In genomic region chr17:50151937-50152547, GRCh38 we compare ENCODE assay signal across 1 cellular context.
TF ChIP-seq lines count a peak whose summit lies in the region.

No MANE protein-coding gene starts in this region.

TF ChIP-seq in HepG2, 621 proteins besides CTCF, POLR2A, EP300 and RAD21 (continued from another document and continues in another):
- TF ChIP-seq MLX (CRISPR knock-in tag; IDR thresholded peaks at IDR 0.05) = no peak
- TF ChIP-seq ZBTB44 (CRISPR knock-in tag; IDR thresholded peaks at IDR 0.05) = no peak
- peak; percentile 71; the same call in 1 of the 2 replicates for TF ChIP-seq ZNF792 (CRISPR knock-in tag; IDR thresholded peaks at IDR 0.05)
- TF ChIP-seq HNRNPH1 (optimal IDR thresholded peaks at IDR 0.05; ENCODE audit: low read depth, low read length) = no peak
- TF ChIP-seq ZNF567 (CRISPR knock-in tag; IDR thresholded peaks at IDR 0.05; ENCODE audit: borderline replicate concordance) = no peak
- peak; percentile 86; the same call in 1 of the 2 replicates for TF ChIP-seq ZSCAN29 (CRISPR knock-in tag; conservative IDR thresholded peaks at IDR 0.05)
- TF ChIP-seq ZNF225 (CRISPR knock-in tag; IDR thresholded peaks at IDR 0.05) = no peak
- no peak for TF ChIP-seq PBX2 (CRISPR knock-in tag; IDR thresholded peaks at IDR 0.05)
- no peak for TF ChIP-seq CENPT (CRISPR knock-in tag; IDR thresholded peaks at IDR 0.05; ENCODE audit: low read depth)
- no peak; the same call in 1 of the 2 replicates for TF ChIP-seq ZNF703 (CRISPR knock-in tag; IDR thresholded peaks at IDR 0.05; ENCODE audit: borderline replicate concordance)
- TF ChIP-seq ZNF414 (CRISPR knock-in tag; IDR thresholded peaks at IDR 0.05) = peak; percentile 69; the same call in 1 of the 2 replicates
- no peak for TF ChIP-seq SNAPC4 (CRISPR knock-in tag; IDR thresholded peaks at IDR 0.05)
- TF ChIP-seq ZBTB26 (CRISPR knock-in tag; IDR thresholded peaks at IDR 0.05; ENCODE audit: borderline replicate concordance) = no peak
- TF ChIP-seq MYC (CRISPR knock-in tag; IDR thresholded peaks at IDR 0.05; ENCODE audit: borderline replicate concordance) = peak; percentile 63; the same call in 1 of the 2 replicates
- no peak for TF ChIP-seq ZNF841 (CRISPR knock-in tag; IDR thresholded peaks at IDR 0.05; ENCODE audit: borderline replicate concordance)
- peak; percentile 95 for TF ChIP-seq XRCC5 (optimal IDR thresholded peaks at IDR 0.05; ENCODE audit: low read length)
- TF ChIP-seq ZNF530 (CRISPR knock-in tag; IDR thresholded peaks at IDR 0.05; ENCODE audit: low read depth) = no peak
- TF ChIP-seq ZSCAN31 (CRISPR knock-in tag; IDR thresholded peaks at IDR 0.05; ENCODE audit: low read depth) = peak; percentile 21; the same call in 1 of the 2 replicates
- peak; percentile 66; the same call in 1 of the 2 replicates for TF ChIP-seq ZNF574 (CRISPR knock-in tag; IDR thresholded peaks at IDR 0.05)
- TF ChIP-seq ZNF230 (CRISPR knock-in tag; IDR thresholded peaks at IDR 0.05) = peak; percentile 54; the same call in 1 of the 2 replicates
- TF ChIP-seq ZNF589 (CRISPR knock-in tag; conservative IDR thresholded peaks at IDR 0.05) = no peak
- no peak for TF ChIP-seq ZNF207 (IDR thresholded peaks at IDR 0.05; ENCODE audit: borderline replicate concordance)
- TF ChIP-seq ZKSCAN1 (IDR thresholded peaks at IDR 0.05; ENCODE audit: low read length) = no peak
- TF ChIP-seq ZNF691 (CRISPR knock-in tag; IDR thresholded peaks at IDR 0.05; ENCODE audit: borderline replicate concordance, low read depth) = no peak
- peak; percentile 71 for TF ChIP-seq SALL1 (CRISPR knock-in tag; IDR thresholded peaks at IDR 0.05)
- 0 out of 2 replicates have a peak, but pooled peaks have one; percentile 29 for TF ChIP-seq KDM3A (CRISPR knock-in tag; IDR thresholded peaks at IDR 0.05; ENCODE audit: low read depth)
- no peak for TF ChIP-seq ZNF879 (CRISPR knock-in tag; IDR thresholded peaks at IDR 0.05)
- TF ChIP-seq SNAPC5 (CRISPR knock-in tag; IDR thresholded peaks at IDR 0.05; ENCODE audit: borderline replicate concordance) = no peak
- no peak; the same call in 1 of the 2 replicates for TF ChIP-seq ZFP90 (CRISPR knock-in tag; IDR thresholded peaks at IDR 0.05; ENCODE audit: borderline replicate concordance)
- 0 out of 2 replicates have a peak, but pooled peaks have one; percentile 59 for TF ChIP-seq MTF2 (CRISPR knock-in tag; IDR thresholded peaks at IDR 0.05; ENCODE audit: borderline replicate concordance)
- TF ChIP-seq ZNF276 (CRISPR knock-in tag; IDR thresholded peaks at IDR 0.05; ENCODE audit: low read depth) = peak; percentile 80; the same call in 1 of the 2 replicates
- peak; percentile 66; the same call in 1 of the 2 replicates for TF ChIP-seq ZNF770 (CRISPR knock-in tag; IDR thresholded peaks at IDR 0.05)
- TF ChIP-seq RXRB (CRISPR knock-in tag; IDR thresholded peaks at IDR 0.05; ENCODE audit: borderline replicate concordance) = 0 out of 2 replicates have a peak, but pooled peaks have one; percentile 31
- TF ChIP-seq NR0B2 (CRISPR knock-in tag; IDR thresholded peaks at IDR 0.05) = no peak
- TF ChIP-seq RBFOX2 (IDR thresholded peaks at IDR 0.05; ENCODE audit: low read depth, low read length) = no peak
- peak; percentile 51 for TF ChIP-seq GABPA (IDR thresholded peaks at IDR 0.05; ENCODE audit: low read depth, low read length)
- peak; percentile 80 for TF ChIP-seq GABPA (CRISPR knock-in tag; IDR thresholded peaks at IDR 0.05; ENCODE audit: low read depth)
- TF ChIP-seq KDM1A (CRISPR knock-in tag; IDR thresholded peaks at IDR 0.05) = peak; percentile 96
